In genomic region chr1:175820456-175820855, GRCh38 we compare ENCODE assay signal across 25 cellular contexts.
"Had no signal": no experiment of that assay in that cellular context is flagged by ENCODE, and none has a peak within 500 bp of the region (broad histone marks: within the 10 kb centered on the region; RNA-seq: fewer than 3 reads in every experiment).

No MANE protein-coding gene starts in this region.

- H3K9me3 Mint-ChIP-seq: natural killer cell treated with Interleukin-12 subunit alpha and Interleukin-12 subunit beta and Interleukin-15 and Interleukin-18, amount 100 ng/mL, for 72 hours; stimulated activated naive CD8-positive, alpha-beta T cell treated with anti-CD3 and anti-CD28 coated beads, Interleukin-15, amount 100 ng/mL, for 72 hours had no signal

- H3K36me3 Mint-ChIP-seq: naive thymus-derived CD4-positive, alpha-beta T cell; natural killer cell treated with Interleukin-12 subunit alpha and Interleukin-12 subunit beta and Interleukin-15 and Interleukin-18, amount 100 ng/mL, for 72 hours had no signal

- H3K27ac ChIP-seq: heart left ventricle, left ventricle myocardium inferior, parathyroid adenoma, psoas muscle, right lobe of liver, testis, thyroid gland, transverse colon, upper lobe of right lung had no signal

- H3K4me3 Mint-ChIP-seq: naive thymus-derived CD4-positive, alpha-beta T cell; natural killer cell treated with Interleukin-12 subunit alpha and Interleukin-12 subunit beta and Interleukin-15 and Interleukin-18, amount 100 ng/mL, for 72 hours; stimulated activated memory B cell treated with anti-CD40 and anti-IgM and Interleukin-4, amounts not matched to agents 10 μg/mL and 1 μg/mL and 100 μg/mL, for 72 hours; stimulated activated naive CD8-positive, alpha-beta T cell treated with anti-CD3 and anti-CD28 coated beads, Interleukin-15, amount 100 ng/mL, for 72 hours had no signal

- ATAC-seq: heart left ventricle; mucosa of descending colon; naive thymus-derived CD4-positive, alpha-beta T cell; natural killer cell treated with Interleukin-12 subunit alpha and Interleukin-12 subunit beta and Interleukin-15 and Interleukin-18, amount 100 ng/mL, for 72 hours; psoas muscle; right lobe of liver; stimulated activated memory B cell treated with anti-CD40 and anti-IgM and Interleukin-4, amounts not matched to agents 10 μg/mL and 1 μg/mL and 100 μg/mL, for 72 hours; stimulated activated naive CD8-positive, alpha-beta T cell treated with anti-CD3 and anti-CD28 coated beads, Interleukin-15, amount 100 ng/mL, for 72 hours; upper lobe of right lung had no signal

- H3K9me3 ChIP-seq: mucosa of descending colon, psoas muscle, right lobe of liver, testis, thyroid gland, upper lobe of right lung had no signal

- H3K27me3 ChIP-seq: heart left ventricle, right lobe of liver, testis, thyroid gland, transverse colon, upper lobe of right lung had no signal

- H3K4me1 Mint-ChIP-seq: naive thymus-derived CD4-positive, alpha-beta T cell; stimulated activated memory B cell treated with anti-CD40 and anti-IgM and Interleukin-4, amounts not matched to agents 10 μg/mL and 1 μg/mL and 100 μg/mL, for 72 hours; stimulated activated naive CD8-positive, alpha-beta T cell treated with anti-CD3 and anti-CD28 coated beads, Interleukin-15, amount 100 ng/mL, for 72 hours had no signal

- H3K4me3 ChIP-seq: heart left ventricle, left ventricle myocardium inferior, lung, mucosa of descending colon, psoas muscle, right lobe of liver, smooth muscle cell, testis, thyroid gland, transverse colon, upper lobe of right lung had no signal

- H3K4me1 ChIP-seq: parathyroid adenoma, psoas muscle, right lobe of liver, testis, thyroid gland, transverse colon, upper lobe of right lung had no signal

- H3K36me3 ChIP-seq: heart left ventricle, left ventricle myocardium inferior, right lobe of liver, thyroid gland, transverse colon, upper lobe of right lung had no signal

- H3K27ac Mint-ChIP-seq: naive thymus-derived CD4-positive, alpha-beta T cell; natural killer cell treated with Interleukin-12 subunit alpha and Interleukin-12 subunit beta and Interleukin-15 and Interleukin-18, amount 100 ng/mL, for 72 hours; stimulated activated memory B cell treated with anti-CD40 and anti-IgM and Interleukin-4, amounts not matched to agents 10 μg/mL and 1 μg/mL and 100 μg/mL, for 72 hours; stimulated activated naive CD8-positive, alpha-beta T cell treated with anti-CD3 and anti-CD28 coated beads, Interleukin-15, amount 100 ng/mL, for 72 hours had no signal

- DNase-seq: heart left ventricle; islet precursor cell; left ventricle myocardium inferior; midbrain; mucosa of descending colon; naive thymus-derived CD4-positive, alpha-beta T cell; nucleus accumbens; psoas muscle; right lobe of liver; stimulated activated CD4-positive, alpha-beta T cell treated with anti-CD3 and anti-CD28 coated beads, Interleukin-1b, Interleukin-23, amount 100 ng/mL, for 48 hours; stimulated activated CD4-positive, alpha-beta T cell treated with anti-CD3 and anti-CD28 coated beads, Interleukin-2, amount 100 ng/mL, for 48 hours; stimulated activated CD4-positive, alpha-beta T cell treated with anti-CD3 and anti-CD28 coated beads, Interleukin-4, amount 100 ng/mL, for 4 hours; stimulated activated CD8-positive, alpha-beta memory T cell treated with anti-CD3 and anti-CD28 coated beads, Interleukin-4, amount 100 ng/mL, for 48 hours; stimulated activated naive CD4-positive, alpha-beta T cell treated with Interleukin-2 at 50 U/mL for 16 hours; stimulated activated naive CD8-positive, alpha-beta T cell treated with anti-CD3 and anti-CD28 coated beads, Interleukin-15, amount 100 ng/mL, for 72 hours; substantia nigra; testis; thyroid gland; transverse colon; upper lobe of right lung had no signal
